ENCODE assay signal across 24 cellular contexts in the genomic region with DNA sequence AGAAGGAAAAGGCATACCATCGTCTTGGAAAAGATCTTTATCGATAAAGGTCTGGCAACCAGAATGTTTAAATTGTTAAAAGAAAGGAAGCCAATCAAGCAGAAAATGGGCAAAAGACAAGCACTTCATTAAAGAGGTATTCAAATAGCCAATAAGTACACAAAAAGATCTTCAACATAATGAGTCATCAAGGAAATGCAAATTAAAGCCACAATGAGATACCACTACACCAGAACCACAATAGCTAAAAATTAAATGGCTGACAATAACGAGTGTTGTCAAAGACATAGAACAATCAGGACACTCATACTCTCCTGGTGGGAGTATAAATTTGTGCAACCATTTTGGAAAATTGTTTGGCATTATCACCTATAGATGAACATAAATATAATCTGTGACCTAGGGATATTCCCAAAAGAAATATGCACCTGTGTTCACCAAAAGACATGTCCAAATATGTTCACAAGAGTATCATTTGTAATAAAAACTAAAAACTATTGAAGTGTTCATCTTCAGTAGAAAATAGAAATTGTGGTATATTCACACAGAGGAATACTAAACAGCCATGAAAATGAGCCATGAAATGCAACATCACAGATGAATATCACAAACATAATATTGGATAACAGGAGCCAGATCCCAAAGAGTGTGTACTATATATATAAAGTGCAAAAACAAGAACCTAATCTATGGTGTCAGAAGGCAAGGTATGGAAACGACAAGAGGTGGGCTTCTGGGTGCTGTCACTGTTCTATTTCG.
"Had no signal": no experiment of that assay in that cellular context is flagged by ENCODE, and none has a peak within 500 bp of the region (broad histone marks: within the 10 kb centered on the region; RNA-seq: fewer than 3 reads in every experiment).

No MANE protein-coding gene starts in this region.

- H3K4me3 Mint-ChIP-seq: activated B cell treated with CpG ODN at 0.5 μM for 24 hours; activated naive CD4-positive, alpha-beta T cell treated with anti-CD3 and anti-CD28 coated beads, Interleukin-2, amount 10 ng/mL, durations not matched to agents 7 days and 5 days; activated T-cell treated with anti-CD3 and anti-CD28 coated beads, Interleukin-2, amount 50 U/mL, for 72 hours; brain; natural killer cell had no signal

- H3K9me3 ChIP-seq: heart right ventricle, ovary, prostate gland, right atrium auricular region, spleen, thyroid gland, upper lobe of right lung had no signal

- H3K36me3 ChIP-seq: heart right ventricle, ovary, prostate gland, right atrium auricular region, spleen, thyroid gland, upper lobe of right lung had no signal

- H3K4me1 ChIP-seq: prostate gland, right atrium auricular region, spleen, thyroid gland, upper lobe of right lung had no signal

- DNase-seq: activated B cell treated with CpG ODN at 0.5 μM for 24 hours; activated CD4-positive, alpha-beta T cell treated with anti-CD3 and anti-CD28 coated beads for 4 hours; activated CD4-positive, alpha-beta T cell treated with anti-CD3 and anti-CD28 coated beads, Interleukin-2, amount 50 U/mL, for 48 hours; activated effector memory CD4-positive, alpha-beta T cell treated with anti-CD3 and anti-CD28 coated beads, Interleukin-2, amount 50 U/mL, for 16 hours; activated naive CD4-positive, alpha-beta T cell treated with anti-CD3 and anti-CD28 coated beads, Interleukin-2, amount 10 ng/mL, durations not matched to agents 7 days and 5 days; activated T-cell treated with anti-CD3 and anti-CD28 coated beads, Interleukin-2, amount 50 U/mL, for 72 hours; aorta; heart right ventricle; islet precursor cell; left cardiac atrium; midbrain; natural killer cell; ovary; spleen; stimulated activated CD4-positive, alpha-beta T cell treated with anti-CD3 and anti-CD28 coated beads, Interleukin-4, amount 100 ng/mL, for 1 hour; stimulated activated naive CD4-positive, alpha-beta T cell treated with Interleukin-2 at 50 U/mL for 16 hours; substantia nigra; thyroid gland; upper lobe of right lung had no signal

- ATAC-seq: heart right ventricle, left cardiac atrium, natural killer cell, upper lobe of right lung had no signal

- H3K27ac ChIP-seq: heart right ventricle, ovary, prostate gland, right atrium auricular region, spleen, thyroid gland, upper lobe of right lung had no signal

- H3K4me1 Mint-ChIP-seq: activated B cell treated with CpG ODN at 0.5 μM for 24 hours had no signal

- H3K4me3 ChIP-seq: heart right ventricle, ovary, prostate gland, right atrium auricular region, spleen, thyroid gland, upper lobe of right lung had no signal

- H3K27ac Mint-ChIP-seq: activated B cell treated with CpG ODN at 0.5 μM for 24 hours; activated naive CD4-positive, alpha-beta T cell treated with anti-CD3 and anti-CD28 coated beads, Interleukin-2, amount 10 ng/mL, durations not matched to agents 7 days and 5 days; activated T-cell treated with anti-CD3 and anti-CD28 coated beads, Interleukin-2, amount 50 U/mL, for 72 hours; brain; natural killer cell had no signal

- H3K9me3 Mint-ChIP-seq: activated B cell treated with CpG ODN at 0.5 μM for 24 hours; activated naive CD4-positive, alpha-beta T cell treated with anti-CD3 and anti-CD28 coated beads, Interleukin-2, amount 10 ng/mL, durations not matched to agents 7 days and 5 days; brain; natural killer cell had no signal

- H3K36me3 Mint-ChIP-seq: activated naive CD4-positive, alpha-beta T cell treated with anti-CD3 and anti-CD28 coated beads, Interleukin-2, amount 10 ng/mL, durations not matched to agents 7 days and 5 days; brain; natural killer cell had no signal

- FAIRE-seq: endometrium, TTC549 had no signal

- H3K27me3 ChIP-seq: ovary, right atrium auricular region, thyroid gland had no signal
